9 cellular contexts compared by ENCODE assay signal in the genomic region with DNA sequence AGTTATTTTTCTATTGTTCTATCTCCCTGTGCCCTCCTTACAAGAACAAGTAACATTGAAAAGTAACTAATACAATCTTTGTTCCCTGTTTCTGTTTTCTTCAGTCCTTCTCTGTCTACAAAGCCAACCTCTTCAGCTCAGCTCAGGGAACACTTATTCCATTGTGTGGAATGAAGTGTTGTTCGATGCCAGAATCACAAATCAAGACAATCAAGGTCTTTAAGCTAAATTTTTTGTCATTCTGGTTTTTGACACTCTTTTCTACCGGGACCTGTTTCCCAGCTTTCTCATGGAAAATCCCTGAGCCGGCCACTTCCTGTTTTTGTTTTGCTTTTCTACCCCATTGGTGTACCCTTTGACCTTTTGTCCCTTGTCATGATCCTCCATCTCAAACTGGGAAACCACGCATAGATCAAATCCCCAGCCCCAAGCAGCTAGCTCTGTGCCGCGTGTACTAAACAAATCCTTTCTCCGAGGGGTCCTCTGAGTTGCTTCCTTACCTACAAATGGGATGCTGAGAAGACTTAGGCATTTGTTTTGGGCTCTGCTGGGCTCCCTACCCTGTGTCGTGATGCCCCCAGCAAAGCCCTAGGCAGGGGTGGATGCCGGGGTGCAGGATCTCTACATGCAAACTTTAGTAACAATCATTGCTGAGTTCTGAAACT.
DNase-seq lines count a peak whose midpoint lies in the region; ATAC-seq, FAIRE-seq and TF ChIP-seq lines count a peak whose summit lies in the region.
"Had no signal": no experiment of that assay in that cellular context is flagged by ENCODE, and none has a peak within 500 bp of the region (broad histone marks: within the 10 kb centered on the region; RNA-seq: fewer than 3 reads in every experiment).

No MANE protein-coding gene starts in this region.

- FAIRE-seq in endothelial cell of umbilical vein (lab: Jason Lieb, UNC), result no peak
- FAIRE-seq: HTR-8/SVneo had no signal

- DNase-seq in RWPE2 (ENCODE audit: low spot score) (no peak), endothelial cell of umbilical vein (ENCODE audit: low read depth, low spot score) (peak; percentile 96), nephron progenitor cell (no peak), NCI-H82 (lab: John Stamatoyannopoulos, UW) (no peak), mesenteric fat pad (ENCODE audit: low spot score) (no peak)

- H3K27me3 Mint-ChIP-seq in nephron progenitor cell (ENCODE audit: low read depth, poor library complexity), result peaks cover 6% of the 10 kb centered on the region

- no peaks in the 10 kb centered on the region for H3K36me3 Mint-ChIP-seq in nephron progenitor cell (ENCODE audit: low read depth)

- H3K9me1 ChIP-seq in endothelial cell of umbilical vein (replicated peaks; ENCODE audit: control insufficient read depth, extremely low read depth, insufficient read depth, low read length), result no peaks in the 10 kb centered on the region

- peak overlapping the region; percentile 100 for H3K27ac Mint-ChIP-seq in nephron progenitor cell

- peak overlapping the region; percentile 61 for H3K4me2 ChIP-seq in endothelial cell of umbilical vein (ENCODE audit: insufficient read depth, low read length)

- peaks cover 67% of the 10 kb centered on the region for H3K4me1 Mint-ChIP-seq in nephron progenitor cell

- H3K4me3 ChIP-seq in RWPE2 (ENCODE audit: severe bottlenecking) (no peak overlapping the region), endothelial cell of umbilical vein (replicated peaks in 1 of 3; ENCODE audit: insufficient read depth in 1 of 3, low read depth in 1 of 3, low read length in 3 of 3) (no peak overlapping the region)

- H3K9me3 ChIP-seq in RWPE2 (ENCODE audit: severe bottlenecking) (no peaks in the 10 kb centered on the region), endothelial cell of umbilical vein (replicated peaks; ENCODE audit: control insufficient read depth, insufficient read depth, low read length) (no peaks in the 10 kb centered on the region)

- no peaks in the 10 kb centered on the region for H3K79me2 ChIP-seq in endothelial cell of umbilical vein (ENCODE audit: control insufficient read depth, insufficient read depth, low read length)

- peaks cover 3% of the 10 kb centered on the region for H3K9me3 Mint-ChIP-seq in nephron progenitor cell

- H3K4me1 ChIP-seq in RWPE2 (ENCODE audit: insufficient read depth, poor library complexity, severe bottlenecking) (peaks cover 16% of the 10 kb centered on the region), endothelial cell of umbilical vein (ENCODE audit: control insufficient read depth, extremely low read depth, insufficient read depth, low read length) (peaks cover 50% of the 10 kb centered on the region)

- H2AFZ ChIP-seq in endothelial cell of umbilical vein (ENCODE audit: low read depth, low read length), result no peak overlapping the region

- intact Hi-C loops in endothelial cell of umbilical vein (cut with micrococcal nuclease), result loop anchor here (1.0 to 2.0 kb wide), 16 partner anchors 8 to 488 kb away; no protein-coding TSS in a partner anchor

- H3K27me3 ChIP-seq in RWPE2 (ENCODE audit: insufficient read depth, poor library complexity, severe bottlenecking) (no peaks in the 10 kb centered on the region), endothelial cell of umbilical vein (ENCODE audit: control insufficient read depth in 2 of 2, insufficient read depth in 2 of 2, low read length in 2 of 2) (no peaks in the 10 kb centered on the region)

- ATAC-seq in RWPE2 (ENCODE audit: low read depth) (no peak), GM21723 (IDR thresholded peaks at IDR 0.05; ENCODE audit: unreplicated experiment) (no peak), HG03196 (IDR thresholded peaks at IDR 0.05; ENCODE audit: unreplicated experiment) (no peak)

- no peaks in the 10 kb centered on the region for H4K20me1 ChIP-seq in endothelial cell of umbilical vein (replicated peaks; ENCODE audit: control insufficient read depth, extremely low read depth, insufficient read depth, low read length)

- TF ChIP-seq CTCF in C4-2B (conservative IDR thresholded peaks at IDR 0.05), result no peak
- TF ChIP-seq CTCF in RWPE2 (IDR thresholded peaks at IDR 0.05; ENCODE audit: poor library complexity, severe bottlenecking), result no peak
- no peak for TF ChIP-seq CTCF in endothelial cell of umbilical vein (IDR thresholded peaks at IDR 0.05; ENCODE audit: extremely low read depth in 1 of 2, insufficient read depth in 1 of 2, low read depth in 1 of 2, low read length in 2 of 2)
- TF ChIP-seq CTCF in nephron progenitor cell (IDR thresholded peaks at IDR 0.05), result no peak

- H3K9ac ChIP-seq in endothelial cell of umbilical vein (replicated peaks; ENCODE audit: extremely low read depth, insufficient read depth, low read length), result peak overlapping the region; percentile 99

- TF ChIP-seq POLR2A in endothelial cell of umbilical vein (IDR thresholded peaks at IDR 0.05; ENCODE audit: low read depth, low read length), result no peak

- H3K36me3 ChIP-seq in RWPE2 (ENCODE audit: low read depth) (no peaks in the 10 kb centered on the region), endothelial cell of umbilical vein (ENCODE audit: control insufficient read depth in 2 of 2, extremely low read depth in 1 of 2, insufficient read depth in 2 of 2, low read length in 2 of 2) (no peaks in the 10 kb centered on the region)

- H3K4me3 Mint-ChIP-seq in nephron progenitor cell, result peak overlapping the region; percentile 62

- POLR2A ChIA-PET in endothelial cell of umbilical vein (lab: Charles Lee), result interaction anchor here (1.0 to 1.7 kb wide), 2 partner anchors 11 to 376 kb away, joined by 3 to 4 read pairs; no protein-coding TSS in a partner anchor

- BruUV-seq in endothelial cell of umbilical vein (replicated peaks; lab: Mats Ljungman, UMichigan), result no TSS peak

- dilution Hi-C loops in endothelial cell of umbilical vein (cut with MboI; ENCODE audit: extremely low pct_ligation_motif_present, low sequenced_read_pairs), result loop anchor here (25.0 kb wide), 1 partner anchor 375 kb away; the partner anchor contains the start of gene IRF2BP2

- CTCF ChIA-PET in endothelial cell of umbilical vein (lab: Charles Lee), result interaction anchor here (0.7 to 2.1 kb wide), 12 partner anchors 8 to 500 kb away, joined by 3 to 8 read pairs (median 6); no protein-coding TSS in a partner anchor

- H3K27ac ChIP-seq in C4-2B (peak overlapping the region; percentile 59), RWPE2 (ENCODE audit: poor library complexity, severe bottlenecking) (peak overlapping the region; percentile 48), endothelial cell of umbilical vein (ENCODE audit: insufficient read depth, low read depth, low read length) (peak overlapping the region; percentile 100)

TF ChIP-seq in endothelial cell of umbilical vein, 7 proteins besides CTCF, POLR2A, EP300 and RAD21:
- no peak for TF ChIP-seq FOS (IDR thresholded peaks at IDR 0.05; ENCODE audit: borderline replicate concordance, insufficient read depth, low read length)
- TF ChIP-seq JUN (IDR thresholded peaks at IDR 0.05; ENCODE audit: borderline replicate concordance, insufficient read depth, insufficient read length, low read depth), result peak; percentile 45
- peak; percentile 63 for TF ChIP-seq GATA2 (IDR thresholded peaks at IDR 0.05; ENCODE audit: insufficient read depth, insufficient read length, low read depth, low read length)
- no peak for TF ChIP-seq MYC (IDR thresholded peaks at IDR 0.05; ENCODE audit: low read depth, low read length)
- TF ChIP-seq POLR2AphosphoS5 (IDR thresholded peaks at IDR 0.05; ENCODE audit: insufficient read depth, low read depth, low read length), result peak; percentile 50
- TF ChIP-seq, protein P1, sequence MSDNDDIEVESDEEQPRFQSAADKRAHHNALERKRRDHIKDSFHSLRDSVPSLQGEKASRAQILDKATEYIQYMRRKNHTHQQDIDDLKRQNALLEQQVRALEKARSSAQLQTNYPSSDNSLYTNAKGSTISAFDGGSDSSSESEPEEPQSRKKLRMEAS (IDR thresholded peaks at IDR 0.05; ENCODE audit: insufficient read depth, insufficient read length), result no peak
- no peak for TF ChIP-seq EZH2 (IDR thresholded peaks at IDR 0.05; ENCODE audit: borderline replicate concordance, low read depth, low read length, severe bottlenecking)
TF ChIP-seq in endothelial cell of umbilical vein: peak in this region for 3.

Comparison
In these comparisons a context has a peak if more than half of its experiments do, and no peak if none do; other contexts are left out.
1. H3K27ac ChIP-seq: peak in every context shown above with its lines; median percentile 100 in endothelial cell of umbilical vein; 59 in C4-2B; 48 in RWPE2.